Comparison of ENCODE assay signal across 22 cellular contexts in genomic region chr6:80161438-80161837, GRCh38.
"Had no signal": no experiment of that assay in that cellular context is flagged by ENCODE, and none has a peak within 500 bp of the region (broad histone marks: within the 10 kb centered on the region; RNA-seq: fewer than 3 reads in every experiment).

No MANE protein-coding gene starts in this region.

- H3K36me3 ChIP-seq: adrenal gland, ascending aorta, brain microvascular endothelial cell, lower lobe of right lung, thyroid gland had no signal

- DNase-seq: activated CD4-positive, alpha-beta T cell treated with anti-CD3 and anti-CD28 coated beads, Interleukin-2, amount 50 U/mL, for 48 hours; activated CD8-positive, alpha-beta memory T cell treated with anti-CD3 and anti-CD28 coated beads, Interleukin-2, amount 50 U/mL, for 48 hours; activated naive CD4-positive, alpha-beta T cell; activated T-cell treated with anti-CD3 and anti-CD28 coated beads, Interleukin-2, amount 50 U/mL, for 4 hours; adrenal gland; brain microvascular endothelial cell; central memory CD4-positive, alpha-beta T cell; dermis blood vessel endothelial cell; effector memory CD4-positive, alpha-beta T cell; foreskin melanocyte; hippocampal formation; left cardiac atrium; lower lobe of right lung; naive B cell; stimulated activated CD4-positive, alpha-beta T cell treated with anti-CD3 and anti-CD28 coated beads, Interleukin-4, amount 100 ng/mL, for 24 hours; stimulated activated naive CD4-positive, alpha-beta T cell treated with Interleukin-2 at 50 U/mL for 16 hours; substantia nigra; T-helper 1 cell; thyroid gland had no signal

- H3K9me3 ChIP-seq: ascending aorta, lower lobe of right lung, thyroid gland had no signal

- H3K27ac ChIP-seq: adrenal gland, ascending aorta, brain microvascular endothelial cell, lower lobe of right lung, thyroid gland had no signal

- H3K27me3 ChIP-seq: adrenal gland, ascending aorta, brain microvascular endothelial cell, thyroid gland had no signal

- H3K4me3 ChIP-seq: adrenal gland, ascending aorta, lower lobe of right lung, thyroid gland had no signal

- H3K4me1 ChIP-seq: adrenal gland, ascending aorta, lower lobe of right lung, thyroid gland had no signal

- ATAC-seq: activated T-cell treated with anti-CD3 and anti-CD28 coated beads, Interleukin-2, amount 50 U/mL, for 4 hours; esophagus mucosa; left cardiac atrium; lower lobe of right lung; WTC11 had no signal
